In genomic region chr4:70746179-70746839, GRCh38 we compare ENCODE assay signal across 28 cellular contexts. TPM values are rescaled to one million over a fixed set of nuclear protein-coding genes. Genes with fewer than 3 reads are reported as not detected.
DNase-seq lines count a peak whose midpoint lies in the region; ATAC-seq and TF ChIP-seq lines count a peak whose summit lies in the region.
"Had no signal": no experiment of that assay in that cellular context is flagged by ENCODE, and none has a peak within 500 bp of the region (broad histone marks: within the 10 kb centered on the region; RNA-seq: fewer than 3 reads in every experiment).

No MANE protein-coding gene starts in this region.

- H2BK12ac ChIP-seq in trophoblast cell (ENCODE audit: low read length) (no peak overlapping the region), H9 (ENCODE audit: insufficient read length, low read depth, low read length) (no peak overlapping the region)

- DNase-seq in EH (ENCODE audit: low read depth): peak; percentile 81
- DNase-seq in amniotic epithelial cell (ENCODE audit: low read depth): peak; percentile 90
- DNase-seq in fibroblast of the aortic adventitia (ENCODE audit: low read depth): peak; percentile 59
- peak; percentile 17 to 75 for DNase-seq in trophoblast cell
- DNase-seq in H9: no peak
- DNase-seq in testis: no peak
- DNase-seq: activated CD8-positive, alpha-beta T cell treated with anti-CD3 and anti-CD28 coated beads for 36 hours; activated T-cell treated with anti-CD3 and anti-CD28 coated beads, Interleukin-2, amount 50 U/mL, for 24 hours; CD4-positive, alpha-beta T cell; DMS53; erythroblast; H7; mesendoderm; natural killer cell; NCI-H1105; NCI-H526 treated with DMSO at 0.1 percent for 48 hours; PC-3; psoas muscle; SIG-M5; transverse colon; WERI-Rb-1 had no signal

- H2BK120ac ChIP-seq in trophoblast cell (ENCODE audit: insufficient read depth, low read length, poor library complexity) (no peak overlapping the region), H9 (ENCODE audit: low read depth, low read length, poor library complexity, severe bottlenecking) (no peak overlapping the region)

- H3K79me2 ChIP-seq in trophoblast cell (ENCODE audit: control insufficient read depth, insufficient read depth, low read length, poor library complexity): no peaks in the 10 kb centered on the region
- no peaks in the 10 kb centered on the region for H3K79me2 ChIP-seq in H9 (ENCODE audit: insufficient read depth, low read length)

- TF ChIP-seq CTCF in fibroblast of the aortic adventitia (IDR thresholded peaks at IDR 0.05; ENCODE audit: insufficient read depth, low read length): no peak
- TF ChIP-seq CTCF in H9 (conservative IDR thresholded peaks at IDR 0.05): no peak
- TF ChIP-seq CTCF in testis (IDR thresholded peaks at IDR 0.05): no peak

- no peaks in the 10 kb centered on the region for H3K9me3 Mint-ChIP-seq in H9
- H3K9me3 Mint-ChIP-seq: activated CD8-positive, alpha-beta T cell treated with anti-CD3 and anti-CD28 coated beads for 36 hours; activated naive CD4-positive, alpha-beta T cell treated with anti-CD3 and anti-CD28 coated beads, Interleukin-2, amount 50 U/mL, for 24 hours; activated T-cell treated with anti-CD3 and anti-CD28 coated beads, Interleukin-2, amount 50 U/mL, for 24 hours; CD4-positive, alpha-beta T cell; natural killer cell; stimulated activated effector memory CD8-positive, alpha-beta T cell treated with anti-CD3 and anti-CD28 coated beads, Interleukin-12 subunit alpha, Interleukin-12 subunit beta, amount 100 ng/mL, for 72 hours; T-helper 1 cell treated with Interleukin-12 subunit alpha and Interleukin-12 subunit beta and Interleukin-4 antibody, amounts not matched to agents 30 μg/mL and 1 μg/mL, for 36 hours had no signal

- no peaks in the 10 kb centered on the region for H3K27me3 Mint-ChIP-seq in H9 (ENCODE audit: low read depth)
- H3K27me3 Mint-ChIP-seq: activated CD8-positive, alpha-beta T cell treated with anti-CD3 and anti-CD28 coated beads for 36 hours; activated naive CD4-positive, alpha-beta T cell treated with anti-CD3 and anti-CD28 coated beads, Interleukin-2, amount 50 U/mL, for 24 hours; activated T-cell treated with anti-CD3 and anti-CD28 coated beads, Interleukin-2, amount 50 U/mL, for 24 hours; CD4-positive, alpha-beta T cell had no signal

- H3K79me1 ChIP-seq in trophoblast cell (ENCODE audit: low read length) (no peaks in the 10 kb centered on the region), H9 (ENCODE audit: insufficient read depth, low read depth, low read length, poor library complexity, severe bottlenecking) (no peaks in the 10 kb centered on the region)

- H3K56ac ChIP-seq in H9 (ENCODE audit: insufficient read length, low read depth, low read length): no peak overlapping the region

- H4K20me1 ChIP-seq in H9 (ENCODE audit: control insufficient read depth, insufficient read depth, insufficient read length): no peaks in the 10 kb centered on the region

- H3K14ac ChIP-seq in trophoblast cell (ENCODE audit: low read length) (no peak overlapping the region), H9 (ENCODE audit: insufficient read depth, low read length) (no peak overlapping the region)

- H3K4me1 ChIP-seq in trophoblast cell (ENCODE audit: control insufficient read depth in 1 of 2, insufficient read depth in 2 of 2, low read length in 2 of 2): no peaks in the 10 kb centered on the region
- no peaks in the 10 kb centered on the region for H3K4me1 ChIP-seq in H9 (ENCODE audit: insufficient read depth, low read length)
- H3K4me1 ChIP-seq in testis: peaks cover 18% of the 10 kb centered on the region
- H3K4me1 ChIP-seq: psoas muscle, transverse colon had no signal

- no peak overlapping the region for H4K5ac ChIP-seq in H9 (ENCODE audit: insufficient read length, low read depth, low read length)

- ATAC-seq in GM21619 (IDR thresholded peaks at IDR 0.05; ENCODE audit: unreplicated experiment) (no peak), GM19035 (IDR thresholded peaks at IDR 0.05; ENCODE audit: unreplicated experiment) (no peak)
- ATAC-seq: activated CD8-positive, alpha-beta T cell treated with anti-CD3 and anti-CD28 coated beads for 36 hours; natural killer cell; PC-3; stimulated activated effector memory CD8-positive, alpha-beta T cell treated with anti-CD3 and anti-CD28 coated beads, Interleukin-12 subunit alpha, Interleukin-12 subunit beta, amount 100 ng/mL, for 72 hours had no signal

- intact Hi-C loops in testis (cut with DNase I; ENCODE audit: low total_unique reads): no loop called here

- no peaks in the 10 kb centered on the region for H3K9me3 ChIP-seq in trophoblast cell (ENCODE audit: insufficient read depth, low read depth, low read length)
- no peaks in the 10 kb centered on the region for H3K9me3 ChIP-seq in H9 (ENCODE audit: control insufficient read depth, low read depth, low read length)
- no peaks in the 10 kb centered on the region for H3K9me3 ChIP-seq in testis
- H3K9me3 ChIP-seq: psoas muscle, transverse colon had no signal

- H3K27ac ChIP-seq in trophoblast cell (ENCODE audit: low read depth, low read length) (no peak overlapping the region), H9 (ENCODE audit: insufficient read length, low read depth, low read length) (no peak overlapping the region), testis (no peak overlapping the region)
- H3K27ac ChIP-seq: HL-60, KMS-11, psoas muscle, transverse colon, WERI-Rb-1 had no signal

- H3K4me2 ChIP-seq in trophoblast cell (ENCODE audit: low read length): no peak overlapping the region
- no peak overlapping the region for H3K4me2 ChIP-seq in H9 (ENCODE audit: insufficient read depth, insufficient read length, low read length)
- H3K4me2 ChIP-seq: KMS-11 had no signal

- no peak overlapping the region for H2BK20ac ChIP-seq in H9 (ENCODE audit: low read depth, low read length, poor library complexity, severe bottlenecking)

- H3K18ac ChIP-seq in trophoblast cell (ENCODE audit: low read length) (no peak overlapping the region), H9 (ENCODE audit: insufficient read length, low read depth, low read length) (no peak overlapping the region)

- no peaks in the 10 kb centered on the region for H3K36me3 ChIP-seq in trophoblast cell (ENCODE audit: control insufficient read depth in 1 of 2, insufficient read depth in 2 of 2, low read length in 2 of 2)
- no peaks in the 10 kb centered on the region for H3K36me3 ChIP-seq in testis (ENCODE audit: low read depth, missing control alignments)
- H3K36me3 ChIP-seq: transverse colon, WERI-Rb-1 had no signal

- H3K23ac ChIP-seq in trophoblast cell (ENCODE audit: low read length) (no peak overlapping the region), H9 (ENCODE audit: insufficient read length, low read depth, low read length) (no peak overlapping the region)

- H3K4me1 Mint-ChIP-seq in H9: peaks cover 13 to 15% of the 10 kb centered on the region in 2 experiments
- H3K4me1 Mint-ChIP-seq: natural killer cell had no signal

- no peaks in the 10 kb centered on the region for H3K27me3 ChIP-seq in trophoblast cell (ENCODE audit: insufficient read depth, low read length)
- no peaks in the 10 kb centered on the region for H3K27me3 ChIP-seq in H9 (ENCODE audit: insufficient read depth, low read length)
- H3K27me3 ChIP-seq in testis: no peaks in the 10 kb centered on the region
- H3K27me3 ChIP-seq: transverse colon had no signal

- no peak overlapping the region for H3K4me3 Mint-ChIP-seq in H9
- H3K4me3 Mint-ChIP-seq: activated CD8-positive, alpha-beta T cell treated with anti-CD3 and anti-CD28 coated beads for 36 hours; activated naive CD4-positive, alpha-beta T cell treated with anti-CD3 and anti-CD28 coated beads, Interleukin-2, amount 50 U/mL, for 24 hours; activated T-cell treated with anti-CD3 and anti-CD28 coated beads, Interleukin-2, amount 50 U/mL, for 24 hours; CD4-positive, alpha-beta T cell; natural killer cell; stimulated activated effector memory CD8-positive, alpha-beta T cell treated with anti-CD3 and anti-CD28 coated beads, Interleukin-12 subunit alpha, Interleukin-12 subunit beta, amount 100 ng/mL, for 72 hours; T-helper 1 cell treated with Interleukin-12 subunit alpha and Interleukin-12 subunit beta and Interleukin-4 antibody, amounts not matched to agents 30 μg/mL and 1 μg/mL, for 36 hours had no signal

- H2AK5ac ChIP-seq in trophoblast cell (ENCODE audit: low read length) (no peak overlapping the region), H9 (ENCODE audit: insufficient read length, low read length) (no peak overlapping the region)

- no CpG with 5 or more reads among the region's 9 CpGs for WGBS in trophoblast cell (ENCODE audit: extremely low coverage, insufficient coverage, insufficient read length)
- no CpG with 5 or more reads among the region's 9 CpGs for WGBS in H9 (ENCODE audit: extremely low coverage, insufficient read length, low lambda C conversion rate)
- WGBS in testis, 2 donors: 87% methylated on average over 9 of the region's 9 CpGs

- no peak overlapping the region for H2AFZ ChIP-seq in trophoblast cell (ENCODE audit: insufficient read depth, low read length, poor library complexity)
- H2AFZ ChIP-seq in H9 (ENCODE audit: low read length): no peak overlapping the region

- H3K4me3 ChIP-seq in fibroblast of the aortic adventitia (ENCODE audit: low read depth, low read length): no peak overlapping the region
- H3K4me3 ChIP-seq in trophoblast cell (ENCODE audit: low read depth, low read length): no peak overlapping the region
- no peak overlapping the region for H3K4me3 ChIP-seq in testis
- H3K4me3 ChIP-seq: psoas muscle, transverse colon had no signal

- H4K8ac ChIP-seq in trophoblast cell (ENCODE audit: low read depth, low read length): no peak overlapping the region
- H4K8ac ChIP-seq in H9 (replicated peaks; ENCODE audit: insufficient read length, low read depth, low read length): no peak overlapping the region

- TF ChIP-seq POLR2A in testis (IDR thresholded peaks at IDR 0.05): no peak

- H4K12ac ChIP-seq in trophoblast cell (ENCODE audit: low read depth, low read length): no peak overlapping the region

- H3T11ph ChIP-seq in H9 (ENCODE audit: low read length): no peak overlapping the region

- no peaks in the 10 kb centered on the region for H3K36me3 Mint-ChIP-seq in H9 (ENCODE audit: insufficient read depth in 1 of 3, low read depth in 3 of 3)
- H3K36me3 Mint-ChIP-seq: activated naive CD4-positive, alpha-beta T cell treated with anti-CD3 and anti-CD28 coated beads, Interleukin-2, amount 50 U/mL, for 24 hours; natural killer cell; stimulated activated effector memory CD8-positive, alpha-beta T cell treated with anti-CD3 and anti-CD28 coated beads, Interleukin-12 subunit alpha, Interleukin-12 subunit beta, amount 100 ng/mL, for 72 hours had no signal

- H3K9ac ChIP-seq in trophoblast cell (ENCODE audit: low read length) (no peak overlapping the region), H9 (ENCODE audit: extremely low read depth, insufficient read length, low read length) (no peak overlapping the region)
- H3K9ac ChIP-seq: KMS-11 had no signal

- no peak overlapping the region for H3K4ac ChIP-seq in trophoblast cell (ENCODE audit: low read depth, low read length)
- H3K4ac ChIP-seq in H9 (ENCODE audit: low read depth, low read length): no peak overlapping the region

- no peaks in the 10 kb centered on the region for H3K23me2 ChIP-seq in H9 (ENCODE audit: insufficient read length, low read depth, low read length, poor library complexity, severe bottlenecking)

- no peak overlapping the region for H2BK15ac ChIP-seq in H9 (ENCODE audit: low read depth, low read length)

- H3K27ac Mint-ChIP-seq in H9: peak overlapping the region in 1 of 3 experiments; percentile 13; a peak in 1 of 7 replicates
- H3K27ac Mint-ChIP-seq: activated CD8-positive, alpha-beta T cell treated with anti-CD3 and anti-CD28 coated beads for 36 hours; activated naive CD4-positive, alpha-beta T cell treated with anti-CD3 and anti-CD28 coated beads, Interleukin-2, amount 50 U/mL, for 24 hours; activated T-cell treated with anti-CD3 and anti-CD28 coated beads, Interleukin-2, amount 50 U/mL, for 24 hours; CD4-positive, alpha-beta T cell; natural killer cell; stimulated activated effector memory CD8-positive, alpha-beta T cell treated with anti-CD3 and anti-CD28 coated beads, Interleukin-12 subunit alpha, Interleukin-12 subunit beta, amount 100 ng/mL, for 72 hours; T-helper 1 cell treated with Interleukin-12 subunit alpha and Interleukin-12 subunit beta and Interleukin-4 antibody, amounts not matched to agents 30 μg/mL and 1 μg/mL, for 36 hours had no signal

- H2BK5ac ChIP-seq in trophoblast cell (ENCODE audit: low read depth, low read length, poor library complexity): no peak overlapping the region
- H2BK5ac ChIP-seq in H9 (ENCODE audit: insufficient read length, low read length): no peak overlapping the region

- H4K91ac ChIP-seq in trophoblast cell (ENCODE audit: low read depth, low read length) (no peak overlapping the region), H9 (ENCODE audit: insufficient read length, low read depth, low read length) (no peak overlapping the region)

RNA-seq across cellular contexts. Expression of gene RUFY3, which starts 24.5 kb away (rescaled TPM):
- 64.8 and 116 TPM in 2 replicates for total RNA-seq in fibroblast of the aortic adventitia (ENCODE audit: low replicate concordance)
- polyA plus RNA-seq in trophoblast cell (2013): 22.8 and 24.6 TPM in 2 replicates
- 41.7 and 48.0 TPM in 2 replicates for total RNA-seq in H9 (2021)
- 100 to 1,000 TPM; 220 to 247 TPM for total RNA-seq in testis
- 84.7 TPM for polyA plus RNA-seq in testis (ENCODE audit: insufficient read depth, low read depth, low replicate concordance)

RNA-seq across cellular contexts. Expression of gene UTP3, which starts 58.0 kb away (rescaled TPM):
- total RNA-seq in fibroblast of the aortic adventitia (ENCODE audit: low replicate concordance): 22.5 and 30.6 TPM in 2 replicates
- 26.5 and 27.7 TPM in 2 replicates for polyA plus RNA-seq in trophoblast cell (2013)
- total RNA-seq in H9 (2021): 49.3 and 51.9 TPM in 2 replicates
- 10 to 100 TPM; 25.4 to 26.0 TPM for total RNA-seq in testis
- 18.5 TPM for polyA plus RNA-seq in testis (ENCODE audit: insufficient read depth, low read depth, low replicate concordance)

Comparison
In these comparisons a context has a peak if more than half of its experiments do, and no peak if none do; other contexts are left out.
1. DNase-seq: peak in EH (single experiment), amniotic epithelial cell (single experiment), fibroblast of the aortic adventitia (single experiment) and trophoblast cell (2 of 2); none in H9 (single experiment) and testis (single experiment).